ENCODE assay signal across 1 cellular context in genomic region chr14:30240685-30241084, GRCh38.
TF ChIP-seq lines count a peak whose summit lies in the region.

No MANE protein-coding gene starts in this region.

TF ChIP-seq in WTC11, 78 proteins besides CTCF, POLR2A, EP300 and RAD21 (continued from another document):
- TF ChIP-seq MLX (CRISPR knock-in tag; IDR thresholded peaks at IDR 0.05) (no peak), CBFB (CRISPR knock-in tag; IDR thresholded peaks at IDR 0.05; ENCODE audit: low read depth) (no peak), ELF4 (CRISPR knock-in tag; IDR thresholded peaks at IDR 0.05; ENCODE audit: low read depth) (no peak), ZNF263 (CRISPR knock-in tag; IDR thresholded peaks at IDR 0.05; ENCODE audit: low read depth) (no peak), CDX4 (CRISPR knock-in tag; IDR thresholded peaks at IDR 0.05; ENCODE audit: borderline replicate concordance) (no peak), JAZF1 (CRISPR knock-in tag; IDR thresholded peaks at IDR 0.05) (no peak), ATF6 (CRISPR knock-in tag; IDR thresholded peaks at IDR 0.05) (no peak), ZNF121 (CRISPR knock-in tag; IDR thresholded peaks at IDR 0.05) (no peak), FOXP1 (CRISPR knock-in tag; IDR thresholded peaks at IDR 0.05; ENCODE audit: borderline replicate concordance) (no peak), HMGA2 (CRISPR knock-in tag; IDR thresholded peaks at IDR 0.05) (no peak)
TF ChIP-seq in WTC11: peak in this region for 0.
